Comparison of ENCODE assay signal across 8 cellular contexts in the genomic region with DNA sequence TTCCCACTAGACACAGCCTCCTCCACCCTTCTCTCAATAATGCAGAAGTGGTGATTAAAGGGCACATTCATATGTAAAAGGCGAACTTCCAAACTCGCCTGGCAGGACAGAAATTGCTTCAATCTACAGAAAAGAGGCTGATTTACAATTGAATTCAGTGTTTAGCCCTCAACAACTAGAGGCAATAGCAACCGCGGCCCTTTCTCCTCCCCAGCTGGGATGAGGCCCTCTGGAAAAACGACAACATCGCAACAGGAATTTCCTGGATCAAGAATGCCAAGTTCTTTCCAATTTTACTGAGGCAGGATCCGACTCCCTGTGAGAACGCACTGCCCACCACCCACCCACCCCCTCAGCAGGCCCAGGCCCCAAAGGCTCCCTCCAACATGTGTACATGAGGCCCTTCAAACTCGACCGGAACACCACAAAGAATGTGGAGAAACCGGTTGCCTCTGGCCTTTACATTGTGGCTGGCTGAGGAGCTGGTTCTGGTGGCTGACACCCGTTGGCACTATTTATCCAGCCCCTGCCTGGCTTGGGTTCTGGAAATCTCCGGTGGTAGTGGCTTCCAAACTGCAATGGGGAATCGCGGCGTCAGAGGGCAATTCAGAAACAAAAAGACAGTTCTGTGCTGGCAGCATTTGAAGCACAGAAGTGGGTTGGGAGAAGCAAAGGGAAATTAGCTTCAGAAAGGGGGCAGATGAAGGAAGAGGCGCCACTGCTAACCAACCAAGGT. TPM values are rescaled to one million over a fixed set of nuclear protein-coding genes. Genes with fewer than 3 reads are reported as not detected.
DNase-seq lines count a peak whose midpoint lies in the region; ATAC-seq and TF ChIP-seq lines count a peak whose summit lies in the region.

No MANE protein-coding gene starts in this region.

- peak overlapping the region; percentile 85 to 89 for H3K27ac Mint-ChIP-seq in activated naive CD4-positive, alpha-beta T cell treated with anti-CD3 and anti-CD28 coated beads, Interleukin-2, amount 50 U/mL, for 72 hours

- peaks cover 0 to 29% of the 10 kb centered on the region in 2 donors for H3K36me3 Mint-ChIP-seq in activated naive CD4-positive, alpha-beta T cell treated with anti-CD3 and anti-CD28 coated beads, Interleukin-2, amount 50 U/mL, for 72 hours

- ATAC-seq in activated naive CD4-positive, alpha-beta T cell treated with anti-CD3 and anti-CD28 coated beads, Interleukin-2, amount 50 U/mL, for 72 hours = no peak
- ATAC-seq in HG03354 (IDR thresholded peaks at IDR 0.05; ENCODE audit: poor library complexity, severe bottlenecking, unreplicated experiment) (no peak), GM18909 (IDR thresholded peaks at IDR 0.05; ENCODE audit: poor library complexity, unreplicated experiment) (no peak)

- peak overlapping the region; percentile 98 for H3K27ac ChIP-seq in AG04450 (ENCODE audit: low read depth, low read length)

- H3K9me3 Mint-ChIP-seq in activated naive CD4-positive, alpha-beta T cell treated with anti-CD3 and anti-CD28 coated beads, Interleukin-2, amount 50 U/mL, for 72 hours = no peaks in the 10 kb centered on the region

- H3K9me3 ChIP-seq in AG04450 (ENCODE audit: control insufficient read depth, insufficient read depth, low read length) = no peaks in the 10 kb centered on the region

- TF ChIP-seq CTCF in AG04450 (IDR thresholded peaks at IDR 0.05; ENCODE audit: low read depth, low read length) = no peak

- DNase-seq in AG04450 (ENCODE audit: low read depth, low spot score) (no peak), HK-2 (ENCODE audit: unreplicated experiment) (peak; percentile 35), glomerular visceral epithelial cell (ENCODE audit: extremely low spot score) (peak; percentile 47), occipital lobe (lab: John Stamatoyannopoulos, UW) (peak; percentile 33), NCI-H2171 (lab: John Stamatoyannopoulos, UW) (no peak)
- DNase-seq in activated naive CD4-positive, alpha-beta T cell treated with anti-CD3 and anti-CD28 coated beads, Interleukin-2, amount 50 U/mL, for 72 hours (ENCODE audit: low spot score in 2 of 2) = no peak

- H3K27me3 ChIP-seq in AG04450 (ENCODE audit: control insufficient read depth, insufficient read depth, low read length) = no peaks in the 10 kb centered on the region

- CTCF ChIA-PET in AG04450 (lab: Charles Lee) = interaction anchor here (1.2 kb wide), 1 partner anchor 64 kb away, joined by 5 read pairs; no protein-coding TSS in a partner anchor

- H3K4me3 ChIP-seq in AG04450 (ENCODE audit: low read depth, low read length) = 0 out of 2 replicates have a peak overlapping the region, but pooled peaks have one; percentile 10

- POLR2A ChIA-PET in AG04450 (lab: Yijun Ruan, JAX) = interaction anchor here (0.8 to 1.8 kb wide), 4 partner anchors 9 to 59 kb away, joined by 3 to 11 read pairs (median 4); no protein-coding TSS in a partner anchor

RNA-seq across cellular contexts. Expression of a gene that starts 36.8 kb away (rescaled TPM):
- polyA plus RNA-seq in AG04450 (2011; rRNA removed) = 20.3 and 23.1 TPM in 2 replicates
- polyA minus RNA-seq in AG04450 (2011; rRNA and poly(A)+ RNA removed) = 30.3 and 30.6 TPM in 2 replicates
- total RNA-seq in activated naive CD4-positive, alpha-beta T cell treated with anti-CD3 and anti-CD28 coated beads, Interleukin-2, amount 50 U/mL, for 72 hours = 10 to 100 TPM; 35.7 to 46.4 TPM
- 58.6 TPM for total RNA-seq in occipital lobe

Comparison
In these comparisons a context has a peak if more than half of its experiments do, and no peak if none do; other contexts are left out.
1. DNase-seq: peak in HK-2 (single experiment), glomerular visceral epithelial cell (single experiment) and occipital lobe (single experiment); none in AG04450 (single experiment), activated naive CD4-positive, alpha-beta T cell treated with anti-CD3 and anti-CD28 coated beads, Interleukin-2, amount 50 U/mL, for 72 hours (0 of 2) and NCI-H2171 (single experiment).